1 cellular context compared by ENCODE assay signal in the genomic region with DNA sequence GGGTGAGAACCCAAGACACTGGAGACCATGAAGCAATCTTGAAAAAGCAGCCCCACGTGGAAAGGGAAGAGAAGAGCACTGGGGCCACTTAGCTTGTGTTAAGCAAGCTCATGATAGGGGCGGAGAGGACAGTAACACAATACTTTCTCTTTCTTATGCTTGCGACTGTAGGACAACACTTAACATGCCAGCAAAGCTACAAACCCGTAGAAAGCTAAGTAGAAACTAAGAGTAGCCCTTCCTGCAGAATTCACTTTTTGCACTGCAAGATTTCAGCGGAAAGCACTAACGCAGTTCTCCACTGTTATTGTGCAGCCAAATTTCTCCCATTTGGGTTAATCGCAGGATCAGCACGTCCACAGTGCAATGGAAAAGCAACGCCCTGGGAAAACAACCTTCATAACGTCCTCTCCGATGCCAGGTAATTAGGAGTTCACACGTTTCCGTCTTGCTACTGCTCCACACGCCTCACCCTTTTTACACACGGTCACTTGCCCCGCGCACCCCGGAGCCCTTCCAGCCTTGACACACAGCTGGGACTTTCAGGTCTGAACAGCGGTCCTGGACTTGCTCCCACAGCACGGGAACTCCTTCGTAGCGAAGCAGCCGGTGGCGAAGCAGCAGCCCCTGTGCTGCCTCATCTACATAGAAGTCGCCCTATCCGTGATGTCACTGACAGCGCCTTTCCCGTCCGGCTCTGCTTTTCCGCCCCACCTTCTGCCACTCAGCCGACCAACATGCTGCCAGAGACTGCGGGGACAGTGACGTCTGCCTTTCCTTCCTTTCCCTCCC.
TF ChIP-seq lines count a peak whose summit lies in the region.

No MANE protein-coding gene starts in this region.

TF ChIP-seq in HEK293, 187 proteins besides CTCF, POLR2A, EP300 and RAD21 (continued from another document and continues in another):
- TF ChIP-seq, protein P1, sequence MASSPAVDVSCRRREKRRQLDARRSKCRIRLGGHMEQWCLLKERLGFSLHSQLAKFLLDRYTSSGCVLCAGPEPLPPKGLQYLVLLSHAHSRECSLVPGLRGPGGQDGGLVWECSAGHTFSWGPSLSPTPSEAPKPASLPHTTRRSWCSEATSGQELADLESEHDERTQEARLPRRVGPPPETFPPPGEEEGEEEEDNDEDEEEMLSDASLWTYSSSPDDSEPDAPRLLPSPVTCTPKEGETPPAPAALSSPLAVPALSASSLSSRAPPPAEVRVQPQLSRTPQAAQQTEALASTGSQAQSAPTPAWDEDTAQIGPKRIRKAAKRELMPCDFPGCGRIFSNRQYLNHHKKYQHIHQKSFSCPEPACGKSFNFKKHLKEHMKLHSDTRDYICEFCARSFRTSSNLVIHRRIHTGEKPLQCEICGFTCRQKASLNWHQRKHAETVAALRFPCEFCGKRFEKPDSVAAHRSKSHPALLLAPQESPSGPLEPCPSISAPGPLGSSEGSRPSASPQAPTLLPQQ (tag by site-specific recombination; IDR thresholded peaks at IDR 0.05): peak; percentile 28
- TF ChIP-seq ZNF324 (tag by site-specific recombination; IDR thresholded peaks at IDR 0.05) (peak; percentile 90), ZNF175 (tag by site-specific recombination; IDR thresholded peaks at IDR 0.05) (no peak), ZXDB (tag by site-specific recombination; IDR thresholded peaks at IDR 0.05) (peak; percentile 96), ZNF701 (tag by site-specific recombination; IDR thresholded peaks at IDR 0.05) (no peak), ZBTB17 (tag by site-specific recombination; IDR thresholded peaks at IDR 0.05) (no peak; the same call in none of the 2 replicates), ZNF132 (tag by site-specific recombination; IDR thresholded peaks at IDR 0.05; ENCODE audit: borderline replicate concordance) (no peak), ZNF157 (tag by site-specific recombination; IDR thresholded peaks at IDR 0.05) (no peak), ZNF626 (tag by site-specific recombination; IDR thresholded peaks at IDR 0.05) (no peak), ZNF391 (tag by site-specific recombination; IDR thresholded peaks at IDR 0.05; ENCODE audit: borderline replicate concordance, low read depth) (peak; percentile 82; the same call in 1 of the 2 replicates), ZNF174 (tag by site-specific recombination; IDR thresholded peaks at IDR 0.05) (no peak), ZNF433 (tag by site-specific recombination; IDR thresholded peaks at IDR 0.05; ENCODE audit: low read depth) (no peak), ZNF302 (tag by site-specific recombination; IDR thresholded peaks at IDR 0.05; ENCODE audit: low read depth) (0 out of 2 replicates have a peak, but pooled peaks have one; percentile 6), ZNF561 (tag by site-specific recombination; IDR thresholded peaks at IDR 0.05; ENCODE audit: borderline replicate concordance) (peak; percentile 10), ZSCAN16 (tag by site-specific recombination; IDR thresholded peaks at IDR 0.05) (peak; percentile 70), ZNF426 (tag by site-specific recombination; IDR thresholded peaks at IDR 0.05) (no peak)
- TF ChIP-seq, protein P2, sequence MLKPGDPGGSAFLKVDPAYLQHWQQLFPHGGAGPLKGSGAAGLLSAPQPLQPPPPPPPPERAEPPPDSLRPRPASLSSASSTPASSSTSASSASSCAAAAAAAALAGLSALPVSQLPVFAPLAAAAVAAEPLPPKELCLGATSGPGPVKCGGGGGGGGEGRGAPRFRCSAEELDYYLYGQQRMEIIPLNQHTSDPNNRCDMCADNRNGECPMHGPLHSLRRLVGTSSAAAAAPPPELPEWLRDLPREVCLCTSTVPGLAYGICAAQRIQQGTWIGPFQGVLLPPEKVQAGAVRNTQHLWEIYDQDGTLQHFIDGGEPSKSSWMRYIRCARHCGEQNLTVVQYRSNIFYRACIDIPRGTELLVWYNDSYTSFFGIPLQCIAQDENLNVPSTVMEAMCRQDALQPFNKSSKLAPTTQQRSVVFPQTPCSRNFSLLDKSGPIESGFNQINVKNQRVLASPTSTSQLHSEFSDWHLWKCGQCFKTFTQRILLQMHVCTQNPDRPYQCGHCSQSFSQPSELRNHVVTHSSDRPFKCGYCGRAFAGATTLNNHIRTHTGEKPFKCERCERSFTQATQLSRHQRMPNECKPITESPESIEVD (tag by site-specific recombination; IDR thresholded peaks at IDR 0.05): peak; percentile 92; the same call in 1 of the 2 replicates
- TF ChIP-seq, protein P3, sequence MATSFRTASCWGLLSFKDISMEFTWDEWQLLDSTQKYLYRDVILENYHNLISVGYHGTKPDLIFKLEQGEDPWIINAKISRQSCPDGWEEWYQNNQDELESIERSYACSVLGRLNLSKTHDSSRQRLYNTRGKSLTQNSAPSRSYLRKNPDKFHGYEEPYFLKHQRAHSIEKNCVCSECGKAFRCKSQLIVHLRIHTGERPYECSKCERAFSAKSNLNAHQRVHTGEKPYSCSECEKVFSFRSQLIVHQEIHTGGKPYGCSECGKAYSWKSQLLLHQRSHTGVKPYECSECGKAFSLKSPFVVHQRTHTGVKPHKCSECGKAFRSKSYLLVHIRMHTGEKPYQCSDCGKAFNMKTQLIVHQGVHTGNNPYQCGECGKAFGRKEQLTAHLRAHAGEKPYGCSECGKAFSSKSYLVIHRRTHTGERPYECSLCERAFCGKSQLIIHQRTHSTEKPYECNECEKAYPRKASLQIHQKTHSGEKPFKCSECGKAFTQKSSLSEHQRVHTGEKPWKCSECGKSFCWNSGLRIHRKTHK (tag by site-specific recombination; IDR thresholded peaks at IDR 0.05): no peak
- TF ChIP-seq, protein P4, sequence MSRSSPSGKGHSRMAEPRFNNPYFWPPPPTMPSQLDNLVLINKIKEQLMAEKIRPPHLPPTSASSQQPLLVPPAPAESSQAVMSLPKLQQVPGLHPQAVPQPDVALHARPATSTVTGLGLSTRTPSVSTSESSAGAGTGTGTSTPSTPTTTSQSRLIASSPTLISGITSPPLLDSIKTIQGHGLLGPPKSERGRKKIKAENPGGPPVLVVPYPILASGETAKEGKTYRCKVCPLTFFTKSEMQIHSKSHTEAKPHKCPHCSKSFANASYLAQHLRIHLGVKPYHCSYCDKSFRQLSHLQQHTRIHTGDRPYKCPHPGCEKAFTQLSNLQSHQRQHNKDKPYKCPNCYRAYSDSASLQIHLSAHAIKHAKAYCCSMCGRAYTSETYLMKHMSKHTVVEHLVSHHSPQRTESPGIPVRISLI (tag by site-specific recombination; IDR thresholded peaks at IDR 0.05): no peak
- TF ChIP-seq, protein P5, sequence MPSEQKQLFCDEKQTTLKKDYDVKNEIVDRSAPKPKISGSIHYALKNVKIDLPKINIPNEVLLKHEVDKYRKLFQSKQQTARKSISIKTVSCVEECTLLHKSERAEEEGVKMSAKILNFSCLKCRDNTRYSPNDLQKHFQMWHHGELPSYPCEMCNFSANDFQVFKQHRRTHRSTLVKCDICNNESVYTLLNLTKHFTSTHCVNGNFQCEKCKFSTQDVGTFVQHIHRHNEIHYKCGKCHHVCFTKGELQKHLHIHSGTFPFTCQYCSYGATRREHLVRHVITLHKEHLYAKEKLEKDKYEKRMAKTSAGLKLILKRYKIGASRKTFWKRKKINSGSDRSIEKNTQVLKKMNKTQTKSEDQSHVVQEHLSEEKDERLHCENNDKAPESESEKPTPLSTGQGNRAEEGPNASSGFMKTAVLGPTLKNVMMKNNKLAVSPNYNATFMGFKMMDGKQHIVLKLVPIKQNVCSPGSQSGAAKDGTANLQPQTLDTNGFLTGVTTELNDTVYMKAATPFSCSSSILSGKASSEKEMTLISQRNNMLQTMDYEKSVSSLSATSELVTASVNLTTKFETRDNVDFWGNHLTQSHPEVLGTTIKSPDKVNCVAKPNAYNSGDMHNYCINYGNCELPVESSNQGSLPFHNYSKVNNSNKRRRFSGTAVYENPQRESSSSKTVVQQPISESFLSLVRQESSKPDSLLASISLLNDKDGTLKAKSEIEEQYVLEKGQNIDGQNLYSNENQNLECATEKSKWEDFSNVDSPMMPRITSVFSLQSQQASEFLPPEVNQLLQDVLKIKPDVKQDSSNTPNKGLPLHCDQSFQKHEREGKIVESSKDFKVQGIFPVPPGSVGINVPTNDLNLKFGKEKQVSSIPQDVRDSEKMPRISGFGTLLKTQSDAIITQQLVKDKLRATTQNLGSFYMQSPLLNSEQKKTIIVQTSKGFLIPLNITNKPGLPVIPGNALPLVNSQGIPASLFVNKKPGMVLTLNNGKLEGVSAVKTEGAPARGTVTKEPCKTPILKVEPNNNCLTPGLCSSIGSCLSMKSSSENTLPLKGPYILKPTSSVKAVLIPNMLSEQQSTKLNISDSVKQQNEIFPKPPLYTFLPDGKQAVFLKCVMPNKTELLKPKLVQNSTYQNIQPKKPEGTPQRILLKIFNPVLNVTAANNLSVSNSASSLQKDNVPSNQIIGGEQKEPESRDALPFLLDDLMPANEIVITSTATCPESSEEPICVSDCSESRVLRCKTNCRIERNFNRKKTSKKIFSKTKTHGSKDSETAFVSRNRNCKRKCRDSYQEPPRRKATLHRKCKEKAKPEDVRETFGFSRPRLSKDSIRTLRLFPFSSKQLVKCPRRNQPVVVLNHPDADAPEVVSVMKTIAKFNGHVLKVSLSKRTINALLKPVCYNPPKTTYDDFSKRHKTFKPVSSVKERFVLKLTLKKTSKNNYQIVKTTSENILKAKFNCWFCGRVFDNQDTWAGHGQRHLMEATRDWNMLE (tag by site-specific recombination; conservative IDR thresholded peaks at IDR 0.05; ENCODE audit: low read depth): no peak; the same call in 1 of the 2 replicates
- TF ChIP-seq, protein P6, sequence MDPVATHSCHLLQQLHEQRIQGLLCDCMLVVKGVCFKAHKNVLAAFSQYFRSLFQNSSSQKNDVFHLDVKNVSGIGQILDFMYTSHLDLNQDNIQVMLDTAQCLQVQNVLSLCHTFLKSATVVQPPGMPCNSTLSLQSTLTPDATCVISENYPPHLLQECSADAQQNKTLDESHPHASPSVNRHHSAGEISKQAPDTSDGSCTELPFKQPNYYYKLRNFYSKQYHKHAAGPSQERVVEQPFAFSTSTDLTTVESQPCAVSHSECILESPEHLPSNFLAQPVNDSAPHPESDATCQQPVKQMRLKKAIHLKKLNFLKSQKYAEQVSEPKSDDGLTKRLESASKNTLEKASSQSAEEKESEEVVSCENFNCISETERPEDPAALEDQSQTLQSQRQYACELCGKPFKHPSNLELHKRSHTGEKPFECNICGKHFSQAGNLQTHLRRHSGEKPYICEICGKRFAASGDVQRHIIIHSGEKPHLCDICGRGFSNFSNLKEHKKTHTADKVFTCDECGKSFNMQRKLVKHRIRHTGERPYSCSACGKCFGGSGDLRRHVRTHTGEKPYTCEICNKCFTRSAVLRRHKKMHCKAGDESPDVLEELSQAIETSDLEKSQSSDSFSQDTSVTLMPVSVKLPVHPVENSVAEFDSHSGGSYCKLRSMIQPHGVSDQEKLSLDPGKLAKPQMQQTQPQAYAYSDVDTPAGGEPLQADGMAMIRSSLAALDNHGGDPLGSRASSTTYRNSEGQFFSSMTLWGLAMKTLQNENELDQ (tag by site-specific recombination; IDR thresholded peaks at IDR 0.05; ENCODE audit: low read depth): no peak
- TF ChIP-seq, protein P7, sequence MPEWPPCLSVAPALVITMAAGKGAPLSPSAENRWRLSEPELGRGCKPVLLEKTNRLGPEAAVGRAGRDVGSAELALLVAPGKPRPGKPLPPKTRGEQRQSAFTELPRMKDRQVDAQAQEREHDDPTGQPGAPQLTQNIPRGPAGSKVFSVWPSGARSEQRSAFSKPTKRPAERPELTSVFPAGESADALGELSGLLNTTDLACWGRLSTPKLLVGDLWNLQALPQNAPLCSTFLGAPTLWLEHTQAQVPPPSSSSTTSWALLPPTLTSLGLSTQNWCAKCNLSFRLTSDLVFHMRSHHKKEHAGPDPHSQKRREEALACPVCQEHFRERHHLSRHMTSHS (tag by site-specific recombination; IDR thresholded peaks at IDR 0.05): no peak
- TF ChIP-seq, protein P8, sequence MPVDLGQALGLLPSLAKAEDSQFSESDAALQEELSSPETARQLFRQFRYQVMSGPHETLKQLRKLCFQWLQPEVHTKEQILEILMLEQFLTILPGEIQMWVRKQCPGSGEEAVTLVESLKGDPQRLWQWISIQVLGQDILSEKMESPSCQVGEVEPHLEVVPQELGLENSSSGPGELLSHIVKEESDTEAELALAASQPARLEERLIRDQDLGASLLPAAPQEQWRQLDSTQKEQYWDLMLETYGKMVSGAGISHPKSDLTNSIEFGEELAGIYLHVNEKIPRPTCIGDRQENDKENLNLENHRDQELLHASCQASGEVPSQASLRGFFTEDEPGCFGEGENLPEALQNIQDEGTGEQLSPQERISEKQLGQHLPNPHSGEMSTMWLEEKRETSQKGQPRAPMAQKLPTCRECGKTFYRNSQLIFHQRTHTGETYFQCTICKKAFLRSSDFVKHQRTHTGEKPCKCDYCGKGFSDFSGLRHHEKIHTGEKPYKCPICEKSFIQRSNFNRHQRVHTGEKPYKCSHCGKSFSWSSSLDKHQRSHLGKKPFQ (tag by site-specific recombination; IDR thresholded peaks at IDR 0.05): peak; percentile 89
- TF ChIP-seq, protein P9, sequence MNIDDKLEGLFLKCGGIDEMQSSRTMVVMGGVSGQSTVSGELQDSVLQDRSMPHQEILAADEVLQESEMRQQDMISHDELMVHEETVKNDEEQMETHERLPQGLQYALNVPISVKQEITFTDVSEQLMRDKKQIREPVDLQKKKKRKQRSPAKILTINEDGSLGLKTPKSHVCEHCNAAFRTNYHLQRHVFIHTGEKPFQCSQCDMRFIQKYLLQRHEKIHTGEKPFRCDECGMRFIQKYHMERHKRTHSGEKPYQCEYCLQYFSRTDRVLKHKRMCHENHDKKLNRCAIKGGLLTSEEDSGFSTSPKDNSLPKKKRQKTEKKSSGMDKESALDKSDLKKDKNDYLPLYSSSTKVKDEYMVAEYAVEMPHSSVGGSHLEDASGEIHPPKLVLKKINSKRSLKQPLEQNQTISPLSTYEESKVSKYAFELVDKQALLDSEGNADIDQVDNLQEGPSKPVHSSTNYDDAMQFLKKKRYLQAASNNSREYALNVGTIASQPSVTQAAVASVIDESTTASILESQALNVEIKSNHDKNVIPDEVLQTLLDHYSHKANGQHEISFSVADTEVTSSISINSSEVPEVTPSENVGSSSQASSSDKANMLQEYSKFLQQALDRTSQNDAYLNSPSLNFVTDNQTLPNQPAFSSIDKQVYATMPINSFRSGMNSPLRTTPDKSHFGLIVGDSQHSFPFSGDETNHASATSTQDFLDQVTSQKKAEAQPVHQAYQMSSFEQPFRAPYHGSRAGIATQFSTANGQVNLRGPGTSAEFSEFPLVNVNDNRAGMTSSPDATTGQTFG (tag by site-specific recombination; IDR thresholded peaks at IDR 0.05; ENCODE audit: borderline replicate concordance): no peak; the same call in 1 of the 2 replicates
